In the genomic region with DNA sequence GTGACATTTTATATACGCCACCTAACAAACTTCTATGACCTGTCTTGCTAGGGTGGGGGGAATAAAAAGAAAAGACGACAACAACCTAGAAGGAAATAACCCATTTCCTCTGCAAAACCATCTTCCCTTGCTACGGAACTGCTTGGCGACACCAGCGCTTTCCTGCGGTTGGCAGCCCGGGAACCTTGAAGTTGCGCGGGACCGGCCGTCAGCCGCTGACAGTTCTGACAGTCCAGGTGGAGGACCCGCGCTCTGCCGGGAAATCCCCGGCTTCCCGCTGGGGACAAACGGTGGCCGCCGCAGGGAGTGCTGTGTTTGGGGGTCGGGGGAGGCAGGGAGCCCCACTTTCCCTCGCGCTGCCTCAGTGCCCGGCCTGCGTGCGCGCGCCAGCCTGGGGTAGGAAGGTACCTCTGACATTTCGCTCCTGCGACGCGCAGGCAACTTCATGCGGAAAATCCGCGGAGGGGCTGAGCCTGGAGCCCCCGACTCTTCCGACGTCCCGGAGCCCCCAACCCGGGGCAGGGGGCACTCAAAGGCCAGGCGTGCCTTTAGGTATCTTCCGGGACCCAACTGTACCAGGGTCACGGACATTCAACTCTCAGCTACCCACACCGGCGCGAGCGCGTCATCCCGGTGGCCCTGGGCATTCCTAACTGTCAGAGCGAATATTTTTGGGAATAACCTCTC, we compare ENCODE assay signal across 8 cellular contexts. TPM values are rescaled to one million over a fixed set of nuclear protein-coding genes. Genes with fewer than 3 reads are reported as not detected.
A peak's percentile ranks its signal among the peaks of the same experiment; 100 is the strongest.
DNase-seq lines count a peak whose midpoint lies in the region; ATAC-seq and TF ChIP-seq lines count a peak whose summit lies in the region.

No MANE protein-coding gene starts in this region.

- no peak for ATAC-seq in left lung
- ATAC-seq in GM18517 (IDR thresholded peaks at IDR 0.05; ENCODE audit: unreplicated experiment) = no peak
- no peak for ATAC-seq in GM21717 (IDR thresholded peaks at IDR 0.05; ENCODE audit: unreplicated experiment)

- H3K4me3 ChIP-seq in left lung = peak overlapping the region; percentile 48 to 66

- peaks cover 10% of the 10 kb centered on the region for H3K36me3 Mint-ChIP-seq in T-helper 2 cell treated with Interferon-gamma antibody and Interleukin-4, amounts not matched to agents 5 μg/mL and 100 μg/mL, for 36 hours (ENCODE audit: low read depth)
- no peaks in the 10 kb centered on the region for H3K36me3 Mint-ChIP-seq in MCF 10A (ENCODE audit: insufficient read depth, unreplicated experiment)

- H3K9me3 ChIP-seq in left lung = no peaks in the 10 kb centered on the region

- peaks cover 24 to 54% of the 10 kb centered on the region in 2 donors for H3K27me3 ChIP-seq in left lung

- peak overlapping the region; percentile 99 for H3K4me3 Mint-ChIP-seq in T-helper 2 cell treated with Interferon-gamma antibody and Interleukin-4, amounts not matched to agents 5 μg/mL and 100 μg/mL, for 36 hours
- H3K4me3 Mint-ChIP-seq in MCF 10A (ENCODE audit: unreplicated experiment) = peak overlapping the region; percentile 69

- CTCF ChIA-PET in MCF 10A (lab: Yijun Ruan, JAX) = interaction anchor here (0.7 to 0.9 kb wide), 2 partner anchors 108 to 758 kb away, joined by 3 to 5 read pairs; no protein-coding TSS in a partner anchor

- intact Hi-C loops in MCF 10A (cut with micrococcal nuclease) (loop anchor here (5.0 kb wide), 1 partner anchor 92 kb away; no protein-coding TSS in a partner anchor), left lung (cut with DNase I) (no loop called here)

- no peaks in the 10 kb centered on the region for H3K9me3 Mint-ChIP-seq in T-helper 2 cell treated with Interferon-gamma antibody and Interleukin-4, amounts not matched to agents 5 μg/mL and 100 μg/mL, for 36 hours
- H3K9me3 Mint-ChIP-seq in MCF 10A (ENCODE audit: unreplicated experiment) = no peaks in the 10 kb centered on the region

- peaks cover 13 to 51% of the 10 kb centered on the region in 2 donors for H3K4me1 ChIP-seq in left lung

- peak overlapping the region; percentile 99 for H3K27ac Mint-ChIP-seq in T-helper 2 cell treated with Interferon-gamma antibody and Interleukin-4, amounts not matched to agents 5 μg/mL and 100 μg/mL, for 36 hours
- H3K27ac Mint-ChIP-seq in MCF 10A (ENCODE audit: low read depth, unreplicated experiment) = no peak overlapping the region

- H3K27me3 Mint-ChIP-seq in T-helper 2 cell treated with Interferon-gamma antibody and Interleukin-4, amounts not matched to agents 5 μg/mL and 100 μg/mL, for 36 hours (ENCODE audit: low read depth) = peaks cover 3% of the 10 kb centered on the region
- no peaks in the 10 kb centered on the region for H3K27me3 Mint-ChIP-seq in MCF 10A (ENCODE audit: insufficient read depth, unreplicated experiment)

- TF ChIP-seq CTCF in MCF 10A (IDR thresholded peaks at IDR 0.05; ENCODE audit: unreplicated experiment) = no peak
- no peak for TF ChIP-seq CTCF in left lung (IDR thresholded peaks at IDR 0.05)

- POLR2A ChIA-PET in MCF 10A (lab: Yijun Ruan, JAX) = interaction anchor here (0.5 to 2.6 kb wide), 5 partner anchors 9 to 589 kb away, joined by 3 to 14 read pairs (median 3); a partner anchor contains a TSS

- peaks cover 50% of the 10 kb centered on the region for H3K4me1 Mint-ChIP-seq in T-helper 2 cell treated with Interferon-gamma antibody and Interleukin-4, amounts not matched to agents 5 μg/mL and 100 μg/mL, for 36 hours (ENCODE audit: low read depth)
- no peaks in the 10 kb centered on the region for H3K4me1 Mint-ChIP-seq in MCF 10A (ENCODE audit: insufficient read depth, unreplicated experiment)

- BruUV-seq in MCF 10A (replicated peaks; lab: Mats Ljungman, UMichigan) = TSS peak; percentile 62

- peak overlapping the region; percentile 89 to 99 for H3K27ac ChIP-seq in left lung

- H3K36me3 ChIP-seq in left lung = no peaks in the 10 kb centered on the region

- DNase-seq in SIG-M5 treated with dmso at 0.1 percent for 504 hours (lab: John Stamatoyannopoulos, UW; ENCODE audit: unreplicated experiment) (peak; percentile 44), SIG-M5 (lab: John Stamatoyannopoulos, UW) (no peak), MCF 10A (ENCODE audit: unreplicated experiment) (no peak), left lung (peak; percentile 61 to 92)
- peak; percentile 50 for DNase-seq in T-helper 2 cell treated with Interferon-gamma antibody and Interleukin-4, amounts not matched to agents 5 μg/mL and 100 μg/mL, for 36 hours (ENCODE audit: low spot score)
- peak in 2 of 3 experiments; percentile 28 to 55 for DNase-seq in stimulated activated CD4-positive, alpha-beta T cell treated with anti-CD3 and anti-CD28 coated beads, TNF-alpha, amount 100 ng/mL, for 24 hours (ENCODE audit: low read depth in 3 of 3)

RNA-seq across cellular contexts. Expression of a gene that starts 0.5 kb away (rescaled TPM):
- 1.4 and 1.6 TPM in 2 replicates for total RNA-seq in MCF 10A (2022)
- 10 to 100 TPM in 1 of 2 donors, 1 to 10 TPM in 1; 4.1 to 10.5 TPM for total RNA-seq in left lung

RNA-seq across cellular contexts. Expression of a gene that starts 0.9 kb away (rescaled TPM):
- total RNA-seq in MCF 10A (2022) (5.0 and 5.9 TPM in 2 replicates), left lung (1 to 10 TPM; 5.2 to 10.0 TPM)

RNA-seq across cellular contexts. Expression of a gene that starts 42.6 kb away (rescaled TPM):
- 127 and 147 TPM in 2 replicates for total RNA-seq in MCF 10A (2022)
- total RNA-seq in left lung = 10 to 100 TPM; 48.4 to 66.7 TPM

Comparison
In these comparisons a context has a peak if more than half of its experiments do, and no peak if none do; other contexts are left out.
1. DNase-seq: peak in SIG-M5 treated with dmso at 0.1 percent for 504 hours (single experiment), T-helper 2 cell treated with Interferon-gamma antibody and Interleukin-4, amounts not matched to agents 5 μg/mL and 100 μg/mL, for 36 hours (single experiment), left lung (2 of 2) and stimulated activated CD4-positive, alpha-beta T cell treated with anti-CD3 and anti-CD28 coated beads, TNF-alpha, amount 100 ng/mL, for 24 hours (2 of 3); none in SIG-M5 (single experiment) and MCF 10A (single experiment).